ENCODE assay signal across 10 cellular contexts in genomic region chr2:217929757-217930707, GRCh38.
DNase-seq lines count a peak whose midpoint lies in the region; TF ChIP-seq lines count a peak whose summit lies in the region.
"Had no signal": no experiment of that assay in that cellular context is flagged by ENCODE, and none has a peak within 500 bp of the region (broad histone marks: within the 10 kb centered on the region; RNA-seq: fewer than 3 reads in every experiment).

No MANE protein-coding gene starts in this region.

- H3K4me1 Mint-ChIP-seq in mesothelial cell of epicardium = peaks cover 78% of the 10 kb centered on the region

- H3K27me3 Mint-ChIP-seq in mesothelial cell of epicardium (ENCODE audit: low read depth) = no peaks in the 10 kb centered on the region

- peak overlapping the region; percentile 75 for H3K27ac Mint-ChIP-seq in mesothelial cell of epicardium

- peaks cover 29 to 50% of the 10 kb centered on the region in 2 donors for H3K4me1 ChIP-seq in esophagus (ENCODE audit: control insufficient read depth in 2 of 2, insufficient read depth in 2 of 2, low read length in 1 of 2)
- H3K4me1 ChIP-seq in tibial artery = peaks cover 14 to 100% (median 98%) of the 10 kb centered on the region in 4 donors
- no peaks in the 10 kb centered on the region for H3K4me1 ChIP-seq in effector memory CD4-positive, alpha-beta T cell (ENCODE audit: control insufficient read depth, insufficient read depth, low read length, poor library complexity, severe bottlenecking)

- TF ChIP-seq CTCF in mesothelial cell of epicardium (IDR thresholded peaks at IDR 0.05; ENCODE audit: unreplicated experiment) (no peak), tibial artery (IDR thresholded peaks at IDR 0.05) (no peak)

- peak overlapping the region; percentile 80 to 91 for H3K27ac ChIP-seq in esophagus (ENCODE audit: low read depth in 2 of 2, low read length in 1 of 2)
- H3K27ac ChIP-seq in tibial artery = peak overlapping the region; percentile 95 to 98
- H3K27ac ChIP-seq in effector memory CD4-positive, alpha-beta T cell (ENCODE audit: insufficient read depth, low read length, poor library complexity, severe bottlenecking) = no peak overlapping the region

- no peak overlapping the region for H3K4me3 Mint-ChIP-seq in mesothelial cell of epicardium

- no peaks in the 10 kb centered on the region for H3K36me3 ChIP-seq in esophagus (ENCODE audit: control insufficient read depth in 2 of 2, insufficient read depth in 2 of 2, low read length in 1 of 2)
- H3K36me3 ChIP-seq in tibial artery = peaks cover under 1 to 29% (median 11%) of the 10 kb centered on the region in 3 donors
- no peaks in the 10 kb centered on the region for H3K36me3 ChIP-seq in effector memory CD4-positive, alpha-beta T cell (ENCODE audit: control insufficient read depth, insufficient read depth, low read length)

- H3K36me3 Mint-ChIP-seq in mesothelial cell of epicardium = no peaks in the 10 kb centered on the region

- no peaks in the 10 kb centered on the region for H3K9me3 Mint-ChIP-seq in mesothelial cell of epicardium

- H3K9me3 ChIP-seq in esophagus (ENCODE audit: control insufficient read depth in 2 of 2, insufficient read depth in 1 of 2, low read depth in 1 of 2, low read length in 1 of 2) = no peaks in the 10 kb centered on the region
- no peaks in the 10 kb centered on the region for H3K9me3 ChIP-seq in tibial artery
- no peaks in the 10 kb centered on the region for H3K9me3 ChIP-seq in effector memory CD4-positive, alpha-beta T cell (ENCODE audit: control insufficient read depth, low read length)

- no peak overlapping the region for H3K4me3 ChIP-seq in esophagus (ENCODE audit: low read depth in 1 of 2, low read length in 2 of 2)
- peak overlapping the region; percentile 31 to 83 for H3K4me3 ChIP-seq in tibial artery
- H3K4me3 ChIP-seq in effector memory CD4-positive, alpha-beta T cell (ENCODE audit: insufficient read depth, low read depth, low read length, poor library complexity, severe bottlenecking) = no peak overlapping the region

- H3K27me3 ChIP-seq in esophagus (ENCODE audit: control insufficient read depth in 1 of 2, insufficient read depth in 2 of 2, low read length in 2 of 2) (no peaks in the 10 kb centered on the region), tibial artery (no peaks in the 10 kb centered on the region)
- peaks cover 3% of the 10 kb centered on the region for H3K27me3 ChIP-seq in effector memory CD4-positive, alpha-beta T cell (replicated peaks; ENCODE audit: control insufficient read depth, insufficient read depth, low read length, poor library complexity, severe bottlenecking)

- WGBS in esophagus, 2 donors = 62 to 72% methylated on average over 14 of the region's 14 CpGs

- intact Hi-C loops in tibial artery (cut with DNase I; ENCODE audit: low total_unique reads) = loop anchor here (5.0 kb wide), 1 partner anchor 33 kb away; no protein-coding TSS in a partner anchor

- DNase-seq in NOMO-1 treated with DMSO at 0.1 percent for 48 hours (lab: John Stamatoyannopoulos, UW; ENCODE audit: unreplicated experiment) (peak; percentile 41), mesothelial cell of epicardium (ENCODE audit: low spot score in 2 of 2, unreplicated experiment in 2 of 2) (no peak), tibial artery (peak; percentile 86 to 96), dedifferentiated amniotic fluid mesenchymal stem cell (ENCODE audit: extremely low spot score) (no peak), NCI-H345 treated with DMSO at 0.1 percent for 48 hours (lab: John Stamatoyannopoulos, UW; ENCODE audit: unreplicated experiment) (no peak)
- no peak for DNase-seq in effector memory CD4-positive, alpha-beta T cell
- DNase-seq: effector CD8-positive, alpha-beta T cell; NCI-H2227 treated with DMSO at 0.1 percent for 48 hours; stimulated activated CD4-positive, alpha-beta T cell treated with anti-CD3 and anti-CD28 coated beads, Interleukin-4, amount 100 ng/mL, for 4 hours had no signal

Comparison
In these comparisons a context has a peak if more than half of its experiments do, and no peak if none do; other contexts are left out.
1. DNase-seq: peak in NOMO-1 treated with DMSO at 0.1 percent for 48 hours (single experiment) and tibial artery (2 of 2); none in mesothelial cell of epicardium (0 of 2), effector memory CD4-positive, alpha-beta T cell (0 of 3), dedifferentiated amniotic fluid mesenchymal stem cell (single experiment) and NCI-H345 treated with DMSO at 0.1 percent for 48 hours (single experiment).
2. H3K4me3 ChIP-seq: peak in tibial artery (2 of 2); none in esophagus (0 of 2) and effector memory CD4-positive, alpha-beta T cell (single experiment).